21 cellular contexts compared by ENCODE assay signal in the genomic region with DNA sequence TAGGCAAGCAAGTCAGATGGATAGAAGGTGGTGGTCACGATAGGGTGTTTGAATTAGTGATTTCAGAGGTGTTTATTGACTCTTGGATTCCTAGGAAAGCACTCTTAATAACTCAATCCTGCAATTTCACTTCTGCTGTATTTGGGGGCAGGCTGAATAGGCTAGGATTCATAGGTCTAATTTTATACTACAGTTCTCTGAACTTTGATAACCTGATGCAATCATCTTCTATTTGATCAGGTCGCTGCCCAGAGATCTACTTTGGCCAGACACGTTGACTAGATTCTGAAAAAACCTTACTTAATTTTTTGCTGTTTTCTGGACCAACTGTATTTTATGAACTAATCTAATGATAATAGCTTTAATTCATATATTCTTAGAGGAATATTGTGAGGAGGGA. TPM values are rescaled to one million over a fixed set of nuclear protein-coding genes. Genes with fewer than 3 reads are reported as not detected.
DNase-seq lines count a peak whose midpoint lies in the region; ATAC-seq, FAIRE-seq and TF ChIP-seq lines count a peak whose summit lies in the region.
"Had no signal": no experiment of that assay in that cellular context is flagged by ENCODE, and none has a peak within 500 bp of the region (broad histone marks: within the 10 kb centered on the region; RNA-seq: fewer than 3 reads in every experiment).

No MANE protein-coding gene starts in this region.

- CTCF ChIA-PET in HepG2 (lab: Yijun Ruan, JAX; ENCODE audit: low intra/inter-chr PET ratio, low total read pairs), result no interaction called here

- in situ Hi-C loops in HepG2 (cut with HindIII; ENCODE audit: extremely low pct_ligation_motif_present, low pct_unique_long_range_greater_than_20kb), result no loop called here

- POLR2A ChIA-PET in HepG2 (lab: Yijun Ruan, JAX), result no interaction called here

- H3K4me1 ChIP-seq in liver (ENCODE audit: control insufficient read depth in 4 of 4, insufficient read depth in 4 of 4, low read length in 3 of 4), result peaks cover 0 to 14% (median 6%) of the 10 kb centered on the region in 4 donors
- no peaks in the 10 kb centered on the region for H3K4me1 ChIP-seq in HepG2 (ENCODE audit: insufficient read depth, low read length)
- H3K4me1 ChIP-seq in psoas muscle, result no peaks in the 10 kb centered on the region
- H3K4me1 ChIP-seq: A549; BLaER1 treated with 17β-estradiol and CSF1 and Interleukin-3, amounts not matched to agents 10 nM and 100 nM; Caco-2 had no signal

- H3K9me3 Mint-ChIP-seq in stimulated activated effector memory CD8-positive, alpha-beta T cell treated with anti-CD3 and anti-CD28 coated beads, Interleukin-12 subunit alpha, Interleukin-12 subunit beta, amount 100 ng/mL, for 72 hours, result no peaks in the 10 kb centered on the region
- H3K9me3 Mint-ChIP-seq: CD4-positive, alpha-beta T cell; CD8-positive, alpha-beta T cell had no signal

- no peak overlapping the region for H3K27ac Mint-ChIP-seq in stimulated activated effector memory CD8-positive, alpha-beta T cell treated with anti-CD3 and anti-CD28 coated beads, Interleukin-12 subunit alpha, Interleukin-12 subunit beta, amount 100 ng/mL, for 72 hours
- H3K27ac Mint-ChIP-seq: B cell; CD4-positive, alpha-beta T cell; CD8-positive, alpha-beta T cell had no signal

- intact Hi-C loops in HepG2 (cut with micrococcal nuclease; ENCODE audit: unreplicated experiment), result no loop called here
- intact Hi-C loops in psoas muscle (cut with DNase I), result no loop called here

- H3K36me3 Mint-ChIP-seq in stimulated activated effector memory CD8-positive, alpha-beta T cell treated with anti-CD3 and anti-CD28 coated beads, Interleukin-12 subunit alpha, Interleukin-12 subunit beta, amount 100 ng/mL, for 72 hours, result no peaks in the 10 kb centered on the region
- H3K36me3 Mint-ChIP-seq: CD8-positive, alpha-beta T cell had no signal

- no peak overlapping the region for H2AFZ ChIP-seq in HepG2 (ENCODE audit: low read length)

- TF ChIP-seq CTCF in liver (IDR thresholded peaks at IDR 0.05; ENCODE audit: low read depth, low read length, missing input control) (no peak), HepG2 (CRISPR knock-in tag; IDR thresholded peaks at IDR 0.05) (no peak), psoas muscle (IDR thresholded peaks at IDR 0.05) (no peak)

- WGBS in liver, result 28% methylated on average over 3 of the region's 3 CpGs
- 0% methylated on average over 3 of the region's 3 CpGs for WGBS in HepG2 (ENCODE audit: low lambda C conversion rate)
- WGBS in psoas muscle, 3 donors, result 29 to 52% (median 32%) methylated on average over 3 of the region's 3 CpGs

- no peak for TF ChIP-seq POLR2A in HepG2 (IDR thresholded peaks at IDR 0.05; ENCODE audit: insufficient read depth in 1 of 2, low read depth in 2 of 2, low read length in 2 of 2)

- H3K9ac ChIP-seq in liver (ENCODE audit: low read depth in 1 of 2, low read length in 2 of 2), result no peak overlapping the region
- no peak overlapping the region for H3K9ac ChIP-seq in HepG2 (ENCODE audit: insufficient read depth, low read depth, low read length)
- H3K9ac ChIP-seq: BLaER1 treated with 17β-estradiol and CSF1 and Interleukin-3, amounts not matched to agents 10 nM and 100 nM had no signal

- TF ChIP-seq RAD21 in liver (IDR thresholded peaks at IDR 0.05) (no peak), HepG2 (CRISPR knock-in tag; IDR thresholded peaks at IDR 0.05) (no peak)

- H4K20me1 ChIP-seq in HepG2 (ENCODE audit: insufficient read depth, low read length), result no peaks in the 10 kb centered on the region
- H4K20me1 ChIP-seq: BLaER1 treated with 17β-estradiol and CSF1 and Interleukin-3, amounts not matched to agents 10 nM and 100 nM had no signal

- BruUV-seq in HepG2 (replicated peaks; lab: Mats Ljungman, UMichigan), result no TSS peak

- H3K4me1 Mint-ChIP-seq in stimulated activated effector memory CD8-positive, alpha-beta T cell treated with anti-CD3 and anti-CD28 coated beads, Interleukin-12 subunit alpha, Interleukin-12 subunit beta, amount 100 ng/mL, for 72 hours, result peaks cover 6% of the 10 kb centered on the region
- H3K4me1 Mint-ChIP-seq: B cell had no signal

- no peaks in the 10 kb centered on the region for H3K36me3 ChIP-seq in liver (ENCODE audit: control insufficient read depth in 4 of 4, insufficient read depth in 3 of 4, low read depth in 1 of 4, low read length in 3 of 4)
- no peaks in the 10 kb centered on the region for H3K36me3 ChIP-seq in HepG2 (replicated peaks in 1 of 2; ENCODE audit: control insufficient read depth in 1 of 2, insufficient read depth in 2 of 2, low read length in 2 of 2)
- H3K36me3 ChIP-seq in psoas muscle (ENCODE audit: insufficient read depth in 1 of 2, low read depth in 1 of 2), result no peaks in the 10 kb centered on the region
- H3K36me3 ChIP-seq: BLaER1 treated with 17β-estradiol and CSF1 and Interleukin-3, amounts not matched to agents 10 nM and 100 nM had no signal

- FAIRE-seq in HepG2 (lab: Jason Lieb, UNC), result no peak
- FAIRE-seq: D721Med, G401.6 had no signal

- no peaks in the 10 kb centered on the region for H3K79me2 ChIP-seq in HepG2 (ENCODE audit: insufficient read depth, low read length)

- H3K27ac ChIP-seq in liver (ENCODE audit: low read depth in 1 of 2, low read length in 2 of 2), result peak overlapping the region; percentile 68 to 85
- H3K27ac ChIP-seq in HepG2 (ENCODE audit: extremely low read length, insufficient read depth, low read length), result no peak overlapping the region
- H3K27ac ChIP-seq in psoas muscle, result peak overlapping the region; percentile 2
- H3K27ac ChIP-seq: 22Rv1; A549; BLaER1 treated with 17β-estradiol and CSF1 and Interleukin-3, amounts not matched to agents 10 nM and 100 nM; C4-2B had no signal

- ATAC-seq in HepG2, result no peak
- peak; percentile 96 for ATAC-seq in left lobe of liver
- peak in 2 of 4 donors; percentile 55 to 69 for ATAC-seq in psoas muscle
- ATAC-seq in stimulated activated effector memory CD8-positive, alpha-beta T cell treated with anti-CD3 and anti-CD28 coated beads, Interleukin-12 subunit alpha, Interleukin-12 subunit beta, amount 100 ng/mL, for 72 hours, result no peak
- ATAC-seq: A549; CD8-positive, alpha-beta T cell had no signal

- no peaks in the 10 kb centered on the region for H3K9me3 ChIP-seq in liver (ENCODE audit: control insufficient read depth in 4 of 4, low read length in 3 of 4)
- H3K9me3 ChIP-seq in HepG2 (ENCODE audit: low read length), result no peaks in the 10 kb centered on the region
- no peaks in the 10 kb centered on the region for H3K9me3 ChIP-seq in psoas muscle
- H3K9me3 ChIP-seq: A549, Caco-2 had no signal

- no peak for TF ChIP-seq EP300 in HepG2 (IDR thresholded peaks at IDR 0.05; ENCODE audit: low read depth in 2 of 2, low read length in 2 of 2)
- TF ChIP-seq EP300 in HepG2 (CRISPR knock-in tag; IDR thresholded peaks at IDR 0.05; ENCODE audit: borderline replicate concordance), result no peak

- H3K27me3 ChIP-seq in liver (ENCODE audit: control insufficient read depth in 4 of 4, insufficient read depth in 4 of 4, low read length in 3 of 4) (peaks cover 0 to 3% (median 0%) of the 10 kb centered on the region in 4 donors), HepG2 (ENCODE audit: control insufficient read depth in 1 of 2, insufficient read depth in 2 of 2, low read length in 2 of 2) (no peaks in the 10 kb centered on the region), psoas muscle (ENCODE audit: insufficient read depth in 3 of 3, low read length in 2 of 3) (no peaks in the 10 kb centered on the region)
- H3K27me3 ChIP-seq: BLaER1 treated with 17β-estradiol and CSF1 and Interleukin-3, amounts not matched to agents 10 nM and 100 nM had no signal

- DNase-seq in HepG2 (ENCODE audit: low spot score), result no peak
- no peak for DNase-seq in left lobe of liver (ENCODE audit: low spot score)
- no peak for DNase-seq in psoas muscle
- no peak for DNase-seq in stimulated activated effector memory CD8-positive, alpha-beta T cell treated with anti-CD3 and anti-CD28 coated beads, Interleukin-12 subunit alpha, Interleukin-12 subunit beta, amount 100 ng/mL, for 72 hours (ENCODE audit: low spot score in 2 of 2)
- DNase-seq in activated CD8-positive, alpha-beta memory T cell treated with anti-CD3 and anti-CD28 coated beads for 24 hours, result no peak
- DNase-seq: AML-193; Caco-2; Calu3; CD4-positive, alpha-beta T cell; CD8-positive, alpha-beta T cell; DMS79 treated with DMSO at 0.1 percent for 48 hours; GF-D8 had no signal

- no peak overlapping the region for H3K4me2 ChIP-seq in HepG2 (ENCODE audit: low read depth, low read length)
- H3K4me2 ChIP-seq: A549; BLaER1 treated with 17β-estradiol and CSF1 and Interleukin-3, amounts not matched to agents 10 nM and 100 nM had no signal

- H3K4me3 Mint-ChIP-seq in stimulated activated effector memory CD8-positive, alpha-beta T cell treated with anti-CD3 and anti-CD28 coated beads, Interleukin-12 subunit alpha, Interleukin-12 subunit beta, amount 100 ng/mL, for 72 hours, result no peak overlapping the region
- H3K4me3 Mint-ChIP-seq: B cell; CD4-positive, alpha-beta T cell; CD8-positive, alpha-beta T cell had no signal

- no peak overlapping the region for H3K4me3 ChIP-seq in liver (ENCODE audit: low read depth in 1 of 3, low read length in 3 of 3)
- no peak overlapping the region for H3K4me3 ChIP-seq in HepG2 (replicated peaks in 1 of 3; ENCODE audit: insufficient read depth in 1 of 3, low read depth in 2 of 3, low read length in 3 of 3)
- no peak overlapping the region for H3K4me3 ChIP-seq in psoas muscle
- H3K4me3 ChIP-seq: A549; BLaER1 treated with 17β-estradiol and CSF1 and Interleukin-3, amounts not matched to agents 10 nM and 100 nM had no signal

RNA-seq across cellular contexts. Expression of gene XK, which starts 26.4 kb away (rescaled TPM):
- total RNA-seq in liver, result 10 to 100 TPM in 1 of 2 donors, 1 to 10 TPM in 1; 3.0 to 68.4 TPM
- polyA plus RNA-seq in liver, result under 1 TPM; 0.83 to 0.98 TPM
- not detected in 2 replicates for total RNA-seq in HepG2 (2016; rRNA removed; fragmentation: Illumina TruSeq; extraction: Trizol)
- not detected in 2 replicates for total RNA-seq in HepG2 (2016; cell fraction: cytosol; rRNA removed; fragmentation: Illumina TruSeq; extraction: Trizol; ENCODE audit: low read depth)
- total RNA-seq in HepG2 (2016; cell fraction: insoluble cytoplasmic fraction; rRNA removed; fragmentation: Illumina TruSeq; extraction: Trizol), result not detected in 2 replicates
- not detected in 2 replicates for total RNA-seq in HepG2 (2016; cell fraction: membrane; rRNA removed; fragmentation: Illumina TruSeq; extraction: Trizol)
- total RNA-seq in HepG2 (2016; cell fraction: nucleus; rRNA removed; fragmentation: Illumina TruSeq; extraction: Trizol), result not detected in 2 replicates
- not detected in 2 replicates for polyA plus RNA-seq in HepG2 (2011; rRNA removed)
- polyA plus RNA-seq in HepG2 (2011; cell fraction: cytosol; rRNA removed), result not detected in 2 replicates
- polyA plus RNA-seq in HepG2 (2011; cell fraction: nucleus; rRNA removed), result not detected in 2 replicates
- not detected in 2 replicates for polyA plus RNA-seq in HepG2 (2012)
- not detected in 2 replicates for polyA plus RNA-seq in HepG2 (2016; cell fraction: cytosol; fragmentation: Illumina TruSeq; extraction: Trizol; ENCODE audit: low read depth)
- not detected in 2 replicates for polyA plus RNA-seq in HepG2 (2016; cell fraction: insoluble cytoplasmic fraction; fragmentation: Illumina TruSeq; extraction: Trizol; ENCODE audit: low read depth)
- polyA plus RNA-seq in HepG2 (2016; cell fraction: membrane; fragmentation: Illumina TruSeq; extraction: Trizol; ENCODE audit: low read depth), result not detected in 2 replicates
- not detected in 2 replicates for polyA plus RNA-seq in HepG2 (2016; cell fraction: nucleus; fragmentation: Illumina TruSeq; extraction: Trizol; ENCODE audit: insufficient read depth, low read depth)
- 18.8 TPM in 1 of 2 replicates, not detected in the other for polyA minus RNA-seq in HepG2 (2011; rRNA and poly(A)+ RNA removed; ENCODE audit: low replicate concordance)
- 0.10 and 0.44 TPM in 2 replicates for polyA minus RNA-seq in HepG2 (2011; cell fraction: cytosol; rRNA and poly(A)+ RNA removed)
- polyA minus RNA-seq in HepG2 (2011; cell fraction: nucleus; rRNA and poly(A)+ RNA removed), result 0.13 TPM in 1 of 2 replicates, not detected in the other
- 1.5 TPM for total RNA-seq in left lobe of liver
- 1 to 10 TPM; 3.2 to 8.9 (median 3.8) TPM for total RNA-seq in psoas muscle
- 1 to 10 TPM in 2 of 3 donors, under 1 TPM in 1; 0.94 to 4.8 (median 1.5) TPM for polyA plus RNA-seq in psoas muscle
- total RNA-seq: CD8-positive, alpha-beta T cell had no signal
- polyA plus RNA-seq: BJ had no signal
